In genomic region chr13:110638253-110638652, GRCh38 we compare ENCODE assay signal across 2 cellular contexts.
TF ChIP-seq lines count a peak whose summit lies in the region.

No MANE protein-coding gene starts in this region.

TF ChIP-seq in HepG2, 621 proteins besides CTCF, POLR2A, EP300 and RAD21:
- TF ChIP-seq AGO2 (optimal IDR thresholded peaks at IDR 0.05; ENCODE audit: low read depth, low read length) (peak; percentile 78), NCOA2 (CRISPR knock-in tag; IDR thresholded peaks at IDR 0.05) (no peak), MXD4 (CRISPR knock-in tag; IDR thresholded peaks at IDR 0.05) (no peak), ZNF792 (CRISPR knock-in tag; IDR thresholded peaks at IDR 0.05) (no peak), ZNF776 (CRISPR knock-in tag; IDR thresholded peaks at IDR 0.05) (no peak), CC2D1A (CRISPR knock-in tag; IDR thresholded peaks at IDR 0.05) (no peak), BRF2 (CRISPR knock-in tag; IDR thresholded peaks at IDR 0.05) (no peak)

TF ChIP-seq in K562, 482 proteins besides CTCF, POLR2A, EP300 and RAD21:
- TF ChIP-seq SIX5 (IDR thresholded peaks at IDR 0.05; ENCODE audit: borderline replicate concordance in 1 of 2, insufficient read depth in 1 of 2, low read depth in 1 of 2, low read length in 2 of 2) (no peak), POLR2G (IDR thresholded peaks at IDR 0.05; ENCODE audit: low read depth, low read length) (peak; percentile 53; the same call in 1 of the 2 replicates), ZC3H11A (IDR thresholded peaks at IDR 0.05; ENCODE audit: low read depth, low read length) (no peak)
